19 cellular contexts compared by ENCODE assay signal in the genomic region with DNA sequence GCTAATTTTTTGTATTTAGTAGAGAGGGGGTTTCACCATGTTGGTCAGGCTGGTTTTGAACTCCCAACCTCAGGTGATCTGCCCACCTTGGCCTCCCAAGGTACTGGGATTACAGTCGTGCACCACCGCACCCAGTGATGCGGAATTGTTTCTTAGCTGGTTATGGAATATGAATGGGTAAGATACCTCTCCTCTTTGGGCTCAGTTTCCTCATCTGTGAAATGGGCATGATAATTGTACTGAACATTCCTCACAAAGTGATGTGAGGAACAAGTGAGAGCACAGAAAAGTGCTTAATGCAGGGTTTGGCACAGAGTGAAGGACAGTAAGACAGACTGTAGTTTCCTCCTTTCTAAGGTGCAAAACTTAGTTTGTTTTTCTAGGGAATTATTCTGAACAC.
"Had no signal": no experiment of that assay in that cellular context is flagged by ENCODE, and none has a peak within 500 bp of the region (broad histone marks: within the 10 kb centered on the region; RNA-seq: fewer than 3 reads in every experiment).

No MANE protein-coding gene starts in this region.

- H3K4me3 Mint-ChIP-seq: activated B cell treated with CpG ODN at 0.5 μM for 24 hours; activated CD8-positive, alpha-beta T cell treated with anti-CD3 and anti-CD28 coated beads for 36 hours; activated naive CD4-positive, alpha-beta T cell treated with anti-CD3 and anti-CD28 coated beads for 36 hours; activated T-cell treated with anti-CD3 and anti-CD28 coated beads, Interleukin-2, amount 50 U/mL, for 4 hours; T-cell; type B pancreatic cell had no signal

- H3K9me3 ChIP-seq: ascending aorta, breast epithelium, right atrium auricular region, testis had no signal

- H3K27me3 Mint-ChIP-seq: activated B cell treated with CpG ODN at 0.5 μM for 24 hours; activated CD8-positive, alpha-beta T cell treated with anti-CD3 and anti-CD28 coated beads for 36 hours; type B pancreatic cell had no signal

- DNase-seq: activated B cell treated with CpG ODN at 0.5 μM for 24 hours; activated CD4-positive, alpha-beta T cell treated with anti-CD3 and anti-CD28 coated beads for 48 hours; activated CD8-positive, alpha-beta T cell treated with anti-CD3 and anti-CD28 coated beads for 36 hours; activated naive CD4-positive, alpha-beta T cell treated with anti-CD3 and anti-CD28 coated beads for 36 hours; activated T-cell treated with anti-CD3 and anti-CD28 coated beads, Interleukin-2, amount 50 U/mL, for 4 hours; effector CD4-positive, alpha-beta T cell; hippocampal formation; occipital lobe; small intestine; stimulated activated CD4-positive, alpha-beta T cell treated with anti-CD3 and anti-CD28 coated beads, Interleukin-4, amount 100 ng/mL, for 1 hour; T-cell; testis had no signal

- ATAC-seq: activated CD8-positive, alpha-beta T cell treated with anti-CD3 and anti-CD28 coated beads for 36 hours; activated T-cell treated with anti-CD3 and anti-CD28 coated beads, Interleukin-2, amount 50 U/mL, for 4 hours; T-cell had no signal

- H3K27ac ChIP-seq: ascending aorta, breast epithelium, foreskin keratinocyte, right atrium auricular region, testis had no signal

- H3K27me3 ChIP-seq: ascending aorta, breast epithelium, foreskin keratinocyte, right atrium auricular region, testis had no signal

- H3K36me3 ChIP-seq: ascending aorta, breast epithelium, right atrium auricular region had no signal

- H3K36me3 Mint-ChIP-seq: T-cell, type B pancreatic cell had no signal

- H3K9me3 Mint-ChIP-seq: activated CD8-positive, alpha-beta T cell treated with anti-CD3 and anti-CD28 coated beads for 36 hours; activated naive CD4-positive, alpha-beta T cell treated with anti-CD3 and anti-CD28 coated beads for 36 hours; activated T-cell treated with anti-CD3 and anti-CD28 coated beads, Interleukin-2, amount 50 U/mL, for 4 hours; T-cell; type B pancreatic cell had no signal

- H3K4me3 ChIP-seq: ascending aorta, breast epithelium, lung, right atrium auricular region, testis had no signal

- H3K27ac Mint-ChIP-seq: activated B cell treated with CpG ODN at 0.5 μM for 24 hours; activated CD8-positive, alpha-beta T cell treated with anti-CD3 and anti-CD28 coated beads for 36 hours; activated naive CD4-positive, alpha-beta T cell treated with anti-CD3 and anti-CD28 coated beads for 36 hours; progenitor cell of endocrine pancreas; T-cell; type B pancreatic cell had no signal
